ENCODE assay signal across 27 cellular contexts in genomic region chr16:27966756-27967155, GRCh38.
"Had no signal": no experiment of that assay in that cellular context is flagged by ENCODE, and none has a peak within 500 bp of the region (broad histone marks: within the 10 kb centered on the region; RNA-seq: fewer than 3 reads in every experiment).

No MANE protein-coding gene starts in this region.

- DNase-seq: activated CD4-positive, alpha-beta T cell treated with anti-CD3 and anti-CD28 coated beads, Interleukin-2, amount 10 ng/mL, durations not matched to agents 24 days and 14 days; activated CD4-positive, alpha-beta T cell treated with anti-CD3 and anti-CD28 coated beads, Interleukin-2, amount 50 U/mL, for 4 hours; activated CD8-positive, alpha-beta T cell treated with anti-CD3 and anti-CD28 coated beads for 36 hours; activated effector memory CD4-positive, alpha-beta T cell treated with anti-CD3 and anti-CD28 coated beads, Interleukin-2, amount 50 U/mL, for 16 hours; activated naive CD4-positive, alpha-beta T cell; activated naive CD4-positive, alpha-beta T cell treated with anti-CD3 and anti-CD28 coated beads, Interleukin-2, amount 50 U/mL, for 16 hours; activated naive CD8-positive, alpha-beta T cell treated with anti-CD3 and anti-CD28 coated beads for 36 hours; activated T-cell treated with anti-CD3 and anti-CD28 coated beads, Interleukin-2, amount 50 U/mL, for 1 hour; activated T-cell treated with anti-CD3 and anti-CD28 coated beads, Interleukin-2, amount 50 U/mL, for 72 hours; amniotic stem cell; brain microvascular endothelial cell; central memory CD4-positive, alpha-beta T cell; Karpas-422; KBM-7; NCI-H1105 treated with DMSO at 0.1 percent for 48 hours; NCI-H1436; NCI-H1694 treated with DMSO at 0.1 percent for 48 hours; NCI-H2029; NCI-H2171; NCI-H510A; NCI-H526; NCI-H748 treated with DMSO at 0.1 percent for 48 hours; Right ventricle myocardium superior; SW 1271; T-helper 1 cell; T1000 had no signal

- H3K27me3 ChIP-seq: brain microvascular endothelial cell had no signal

- H3K36me3 ChIP-seq: brain microvascular endothelial cell had no signal

- ATAC-seq: activated CD8-positive, alpha-beta T cell treated with anti-CD3 and anti-CD28 coated beads for 36 hours; activated T-cell treated with anti-CD3 and anti-CD28 coated beads, Interleukin-2, amount 50 U/mL, for 72 hours; activated T-helper 17 cell treated with anti-CD3 and anti-CD28 coated beads, Interleukin-2, amount 50 U/mL, for 72 hours had no signal

- H3K27ac ChIP-seq: brain microvascular endothelial cell had no signal
